ENCODE assay signal across 28 cellular contexts in genomic region chr18:26646897-26647296, GRCh38.
"Had no signal": no experiment of that assay in that cellular context is flagged by ENCODE, and none has a peak within 500 bp of the region (broad histone marks: within the 10 kb centered on the region; RNA-seq: fewer than 3 reads in every experiment).

No MANE protein-coding gene starts in this region.

- DNase-seq: activated B cell treated with CpG ODN at 0.5 μM for 24 hours; activated CD4-positive, alpha-beta T cell treated with anti-CD3 and anti-CD28 coated beads for 1 hour; activated CD4-positive, alpha-beta T cell treated with anti-CD3 and anti-CD28 coated beads, Interleukin-2, amount 10 ng/mL, durations not matched to agents 24 days and 14 days; activated CD4-positive, alpha-beta T cell treated with anti-CD3 and anti-CD28 coated beads, Interleukin-2, amount 50 U/mL, for 48 hours; activated CD8-positive, alpha-beta memory T cell treated with anti-CD3 and anti-CD28 coated beads, Interleukin-2, amount 10 ng/mL, durations not matched to agents 7 days and 5 days; activated effector memory CD4-positive, alpha-beta T cell treated with Interleukin-2 at 50 U/mL for 16 hours; activated naive CD4-positive, alpha-beta T cell; activated T-cell treated with anti-CD3 and anti-CD28 coated beads, Interleukin-2, amount 50 U/mL, for 24 hours; amygdala; cerebellar nuclear complex; KG1; NCI-H1092; NCI-H1417; NCI-H1694; NCI-H2029; NCI-H2107; NCI-H510A treated with DMSO at 0.1 percent for 48 hours; NCI-H69; NK-92 treated with Interleukin-12 subunit alpha and Interleukin-12 subunit beta, amount 100 ng/mL, for 24 hours; Right ventricle myocardium superior; T-helper 2 cell; T1000 had no signal

- H3K4me1 ChIP-seq: SJSA1 had no signal

- H3K27me3 ChIP-seq: cardiac muscle cell, SJSA1 had no signal

- FAIRE-seq: astrocyte, colon, TTC549 had no signal

- ATAC-seq: activated CD8-positive, alpha-beta memory T cell treated with anti-CD3 and anti-CD28 coated beads, Interleukin-2, amount 10 ng/mL, durations not matched to agents 7 days and 5 days had no signal

- H3K27ac ChIP-seq: cardiac muscle cell, PC-9, SJSA1 had no signal
